ENCODE assay signal across 8 cellular contexts in the genomic region with DNA sequence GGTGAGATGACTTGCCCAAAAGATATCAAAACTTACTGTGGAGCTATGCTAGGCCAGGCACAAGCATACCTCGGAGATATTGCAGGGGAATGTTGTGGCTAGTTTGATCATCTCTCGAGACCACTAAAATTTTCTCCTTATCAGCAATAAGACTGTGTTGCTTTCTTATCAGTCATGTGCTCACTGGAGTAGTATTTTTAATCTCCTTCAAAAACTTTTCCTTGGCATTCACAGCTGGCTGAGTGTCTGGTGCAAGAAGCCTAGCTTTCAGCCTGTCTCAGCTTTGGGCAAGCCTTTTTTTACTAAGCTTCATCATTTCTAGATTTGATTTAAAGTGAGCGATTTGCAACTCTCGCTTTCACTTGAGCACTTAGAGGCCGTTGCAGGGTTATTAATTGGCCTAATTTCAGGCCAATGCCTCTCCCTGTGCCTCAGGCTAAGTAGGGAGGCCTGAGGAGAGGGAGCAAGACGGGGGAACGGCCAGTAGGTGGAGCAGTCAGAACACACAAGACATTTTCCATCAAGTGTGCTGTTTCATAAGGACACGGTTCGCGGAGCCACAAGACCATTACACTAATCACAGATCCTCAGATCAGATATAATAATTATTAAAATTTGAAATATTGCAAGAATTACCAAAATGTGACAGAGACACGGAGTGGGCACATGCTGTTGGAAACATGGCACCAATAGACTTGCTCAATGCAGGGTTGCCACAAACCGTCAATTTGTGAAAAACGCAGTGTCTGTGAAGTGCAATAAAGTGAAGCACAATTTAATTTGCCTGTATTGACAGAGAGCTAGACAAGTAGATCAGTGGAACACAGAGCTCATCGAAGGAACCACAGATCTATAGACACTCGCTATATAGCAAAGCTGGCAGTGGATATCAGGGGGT.
A peak's percentile ranks its signal among the peaks of the same experiment; 100 is the strongest.
DNase-seq lines count a peak whose midpoint lies in the region; ATAC-seq and TF ChIP-seq lines count a peak whose summit lies in the region.

No MANE protein-coding gene starts in this region.

- peaks cover 5% of the 10 kb centered on the region; the same call in 1 of the 2 replicates for H3K27me3 ChIP-seq in GM23338 (ENCODE audit: insufficient read depth)
- H3K27me3 ChIP-seq in psoas muscle (ENCODE audit: insufficient read depth in 3 of 3, low read length in 2 of 3), result no peaks in the 10 kb centered on the region
- no peaks in the 10 kb centered on the region for H3K27me3 ChIP-seq in aorta (ENCODE audit: control insufficient read depth in 1 of 2, insufficient read depth in 2 of 2, low read length in 1 of 2)

- H3K4me1 Mint-ChIP-seq in GM23338, result no peaks in the 10 kb centered on the region
- peaks cover 1% of the 10 kb centered on the region for H3K4me1 Mint-ChIP-seq in activated naive CD8-positive, alpha-beta T cell treated with anti-CD3 and anti-CD28 coated beads, Interleukin-2, amount 10 ng/mL, durations not matched to agents 7 days and 5 days

- DNase-seq in DMS53 treated with DMSO at 0.1 percent for 48 hours (lab: John Stamatoyannopoulos, UW; ENCODE audit: unreplicated experiment), result peak; percentile 14
- peak; percentile 89 for DNase-seq in GM23338 (ENCODE audit: low spot score)
- DNase-seq in NCI-H1048 (lab: John Stamatoyannopoulos, UW), result peak; percentile 19
- DNase-seq in SKM-1 (lab: John Stamatoyannopoulos, UW; ENCODE audit: unreplicated experiment), result peak; percentile 27
- peak; percentile 58 for DNase-seq in activated naive CD8-positive, alpha-beta T cell treated with anti-CD3 and anti-CD28 coated beads, Interleukin-2, amount 10 ng/mL, durations not matched to agents 7 days and 5 days
- peak; percentile 86 for DNase-seq in cardiac septum (ENCODE audit: low spot score)
- peak; percentile 69 to 72 for DNase-seq in psoas muscle
- peak; percentile 86 to 88 for DNase-seq in aorta

- no peaks in the 10 kb centered on the region for H3K9me2 ChIP-seq in GM23338 (ENCODE audit: insufficient read depth)

- POLR2A ChIA-PET in activated naive CD8-positive, alpha-beta T cell treated with anti-CD3 and anti-CD28 coated beads, Interleukin-2, amount 10 ng/mL, durations not matched to agents 7 days and 5 days (lab: Charles Lee), result interaction anchor here (1.0 kb wide), 1 partner anchor 13 kb away, joined by 3 read pairs; no protein-coding TSS in a partner anchor

- H3K4me1 ChIP-seq in GM23338 (ENCODE audit: insufficient read depth) (no peaks in the 10 kb centered on the region), psoas muscle (no peaks in the 10 kb centered on the region), aorta (ENCODE audit: control insufficient read depth in 1 of 2, insufficient read depth in 2 of 2, low read length in 2 of 2) (no peaks in the 10 kb centered on the region)

- H3K4me3 ChIP-seq in GM23338 (no peak overlapping the region), psoas muscle (no peak overlapping the region), aorta (ENCODE audit: low read length in 2 of 2) (no peak overlapping the region)

- intact Hi-C loops in cardiac septum (cut with DNase I), result loop anchor here (5.0 kb wide), 1 partner anchor 408 kb away; no protein-coding TSS in a partner anchor
- intact Hi-C loops in psoas muscle (cut with DNase I), result loop anchor here in 1 of 2 donors (5.0 kb wide), 1 partner anchor 408 kb away; no protein-coding TSS in a partner anchor
- intact Hi-C loops in aorta (cut with DNase I), result loop anchor here (5.0 to 10.0 kb wide), 4 partner anchors 38 to 690 kb away; no protein-coding TSS in a partner anchor

- H2AFZ ChIP-seq in GM23338, result no peak overlapping the region

- H3K4me3 Mint-ChIP-seq in GM23338, result no peak overlapping the region
- H3K4me3 Mint-ChIP-seq in activated naive CD8-positive, alpha-beta T cell treated with anti-CD3 and anti-CD28 coated beads, Interleukin-2, amount 10 ng/mL, durations not matched to agents 7 days and 5 days, result no peak overlapping the region

- H3K36me3 ChIP-seq in GM23338 (ENCODE audit: insufficient read depth) (no peaks in the 10 kb centered on the region), psoas muscle (ENCODE audit: insufficient read depth in 1 of 2, low read depth in 1 of 2) (no peaks in the 10 kb centered on the region), aorta (ENCODE audit: control insufficient read depth in 1 of 2, insufficient read depth in 2 of 2, low read length in 1 of 2) (no peaks in the 10 kb centered on the region)

- H3K27ac ChIP-seq in GM23338 (ENCODE audit: low read depth), result no peak overlapping the region
- H3K27ac ChIP-seq in psoas muscle, result no peak overlapping the region
- H3K27ac ChIP-seq in aorta (ENCODE audit: low read depth in 1 of 2, low read length in 2 of 2), result no peak overlapping the region

- no peaks in the 10 kb centered on the region for H3K9me3 Mint-ChIP-seq in GM23338
- H3K9me3 Mint-ChIP-seq in activated naive CD8-positive, alpha-beta T cell treated with anti-CD3 and anti-CD28 coated beads, Interleukin-2, amount 10 ng/mL, durations not matched to agents 7 days and 5 days, result no peaks in the 10 kb centered on the region

- H4K20me1 ChIP-seq in GM23338 (replicated peaks; ENCODE audit: insufficient read depth), result no peaks in the 10 kb centered on the region

- H3F3A ChIP-seq in GM23338 (replicated peaks; ENCODE audit: low read depth), result no peaks in the 10 kb centered on the region

- no peak overlapping the region for H3K4me2 ChIP-seq in GM23338

- TF ChIP-seq CTCF in GM23338 (conservative IDR thresholded peaks at IDR 0.05; ENCODE audit: low read depth in 2 of 2) (peak; percentile 81 to 89), psoas muscle (IDR thresholded peaks at IDR 0.05) (peak; percentile 82)

- no peaks in the 10 kb centered on the region for H3K9me3 ChIP-seq in psoas muscle
- no peaks in the 10 kb centered on the region for H3K9me3 ChIP-seq in aorta (ENCODE audit: control insufficient read depth, low read length)

- no peaks in the 10 kb centered on the region for H3K36me3 Mint-ChIP-seq in GM23338 (ENCODE audit: low read depth)
- H3K36me3 Mint-ChIP-seq in activated naive CD8-positive, alpha-beta T cell treated with anti-CD3 and anti-CD28 coated beads, Interleukin-2, amount 10 ng/mL, durations not matched to agents 7 days and 5 days, result no peaks in the 10 kb centered on the region

- no peak overlapping the region for H3K27ac Mint-ChIP-seq in GM23338
- H3K27ac Mint-ChIP-seq in activated naive CD8-positive, alpha-beta T cell treated with anti-CD3 and anti-CD28 coated beads, Interleukin-2, amount 10 ng/mL, durations not matched to agents 7 days and 5 days, result no peak overlapping the region

- no peaks in the 10 kb centered on the region for H3K79me2 ChIP-seq in GM23338 (replicated peaks; ENCODE audit: insufficient read depth)

- H3K27me3 Mint-ChIP-seq in GM23338 (ENCODE audit: insufficient read depth, low read depth, poor library complexity), result peaks cover 4% of the 10 kb centered on the region
- H3K27me3 Mint-ChIP-seq in activated naive CD8-positive, alpha-beta T cell treated with anti-CD3 and anti-CD28 coated beads, Interleukin-2, amount 10 ng/mL, durations not matched to agents 7 days and 5 days, result peaks cover 4% of the 10 kb centered on the region

- WGBS in psoas muscle, 3 donors, result 32 to 36% (median 32%) methylated on average over 15 of the region's 15 CpGs
- WGBS in aorta, 2 donors, result 16 to 18% methylated on average over 15 of the region's 15 CpGs

- ATAC-seq in GM23338, result peak; percentile 99
- peak; percentile 68 for ATAC-seq in activated naive CD8-positive, alpha-beta T cell treated with anti-CD3 and anti-CD28 coated beads, Interleukin-2, amount 10 ng/mL, durations not matched to agents 7 days and 5 days (ENCODE audit: low read depth)
- peak; percentile 79 to 92 (median 85) for ATAC-seq in psoas muscle
- peak; percentile 85 for ATAC-seq in aorta (ENCODE audit: low FRiP score)

TF ChIP-seq in GM23338, 12 proteins besides CTCF, POLR2A, EP300 and RAD21:
- no peak for TF ChIP-seq JUNB (IDR thresholded peaks at IDR 0.05; ENCODE audit: unreplicated experiment)
- TF ChIP-seq, protein P1, sequence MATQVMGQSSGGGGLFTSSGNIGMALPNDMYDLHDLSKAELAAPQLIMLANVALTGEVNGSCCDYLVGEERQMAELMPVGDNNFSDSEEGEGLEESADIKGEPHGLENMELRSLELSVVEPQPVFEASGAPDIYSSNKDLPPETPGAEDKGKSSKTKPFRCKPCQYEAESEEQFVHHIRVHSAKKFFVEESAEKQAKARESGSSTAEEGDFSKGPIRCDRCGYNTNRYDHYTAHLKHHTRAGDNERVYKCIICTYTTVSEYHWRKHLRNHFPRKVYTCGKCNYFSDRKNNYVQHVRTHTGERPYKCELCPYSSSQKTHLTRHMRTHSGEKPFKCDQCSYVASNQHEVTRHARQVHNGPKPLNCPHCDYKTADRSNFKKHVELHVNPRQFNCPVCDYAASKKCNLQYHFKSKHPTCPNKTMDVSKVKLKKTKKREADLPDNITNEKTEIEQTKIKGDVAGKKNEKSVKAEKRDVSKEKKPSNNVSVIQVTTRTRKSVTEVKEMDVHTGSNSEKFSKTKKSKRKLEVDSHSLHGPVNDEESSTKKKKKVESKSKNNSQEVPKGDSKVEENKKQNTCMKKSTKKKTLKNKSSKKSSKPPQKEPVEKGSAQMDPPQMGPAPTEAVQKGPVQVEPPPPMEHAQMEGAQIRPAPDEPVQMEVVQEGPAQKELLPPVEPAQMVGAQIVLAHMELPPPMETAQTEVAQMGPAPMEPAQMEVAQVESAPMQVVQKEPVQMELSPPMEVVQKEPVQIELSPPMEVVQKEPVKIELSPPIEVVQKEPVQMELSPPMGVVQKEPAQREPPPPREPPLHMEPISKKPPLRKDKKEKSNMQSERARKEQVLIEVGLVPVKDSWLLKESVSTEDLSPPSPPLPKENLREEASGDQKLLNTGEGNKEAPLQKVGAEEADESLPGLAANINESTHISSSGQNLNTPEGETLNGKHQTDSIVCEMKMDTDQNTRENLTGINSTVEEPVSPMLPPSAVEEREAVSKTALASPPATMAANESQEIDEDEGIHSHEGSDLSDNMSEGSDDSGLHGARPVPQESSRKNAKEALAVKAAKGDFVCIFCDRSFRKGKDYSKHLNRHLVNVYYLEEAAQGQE (IDR thresholded peaks at IDR 0.05; ENCODE audit: unreplicated experiment), result no peak
- TF ChIP-seq ZNF331 (CRISPR knock-in tag; IDR thresholded peaks at IDR 0.05; ENCODE audit: low read depth), result no peak
- no peak for TF ChIP-seq ZNF114 (CRISPR knock-in tag; IDR thresholded peaks at IDR 0.05)
- TF ChIP-seq STAT1 (IDR thresholded peaks at IDR 0.05; ENCODE audit: unreplicated experiment), result no peak
- no peak for TF ChIP-seq EZH2 (IDR thresholded peaks at IDR 0.05; ENCODE audit: low read depth, unreplicated experiment)

Comparison
In these comparisons a context has a peak if more than half of its experiments do, and no peak if none do; other contexts are left out.
1. DNase-seq: peak in every context shown above with its lines; median percentile 89 in GM23338; 87 in aorta; 86 in cardiac septum; 70 in psoas muscle; 58 in activated naive CD8-positive, alpha-beta T cell treated with anti-CD3 and anti-CD28 coated beads, Interleukin-2, amount 10 ng/mL, durations not matched to agents 7 days and 5 days; 27 in SKM-1; 19 in NCI-H1048; 14 in DMS53 treated with DMSO at 0.1 percent for 48 hours.